1 cellular context compared by ENCODE assay signal in genomic region chr12:78840518-78841019, GRCh38. TPM values are rescaled to one million over a fixed set of nuclear protein-coding genes. Genes with fewer than 3 reads are reported as not detected.
"Had no signal": no experiment of that assay in that cellular context is flagged by ENCODE, and none has a peak within 500 bp of the region (broad histone marks: within the 10 kb centered on the region; RNA-seq: fewer than 3 reads in every experiment).

No MANE protein-coding gene starts in this region.

RNA-seq across cellular contexts. Expression of gene SYT1, which starts 24.0 kb away (rescaled TPM):
- total RNA-seq: osteoblast had no signal
